ENCODE assay signal across 8 cellular contexts in genomic region chr7:66281678-66282593, GRCh38.
DNase-seq lines count a peak whose midpoint lies in the region; ATAC-seq and TF ChIP-seq lines count a peak whose summit lies in the region.

No MANE protein-coding gene starts in this region.

- TF ChIP-seq EP300 in sigmoid colon (IDR thresholded peaks at IDR 0.05): no peak

- H3K4me3 ChIP-seq in SK-N-MC (peak overlapping the region; percentile 15), sigmoid colon (no peak overlapping the region)

- H3K9me3 ChIP-seq in SK-N-MC (ENCODE audit: low read depth, low read length) (no peaks in the 10 kb centered on the region), sigmoid colon (no peaks in the 10 kb centered on the region)

- no peak overlapping the region for H3K4me3 Mint-ChIP-seq in activated CD4-positive, alpha-beta memory T cell treated with anti-CD3 and anti-CD28 coated beads for 36 hours

- H3K36me3 Mint-ChIP-seq in activated CD4-positive, alpha-beta memory T cell treated with anti-CD3 and anti-CD28 coated beads for 36 hours: no peaks in the 10 kb centered on the region

- TF ChIP-seq POLR2A in sigmoid colon (IDR thresholded peaks at IDR 0.05): no peak

- H3K27me3 ChIP-seq in foreskin keratinocyte (no peaks in the 10 kb centered on the region), sigmoid colon (no peaks in the 10 kb centered on the region)

- peaks cover 41% of the 10 kb centered on the region for H3K4me1 ChIP-seq in foreskin keratinocyte
- peaks cover 0 to 25% (median 19%) of the 10 kb centered on the region in 4 donors for H3K4me1 ChIP-seq in sigmoid colon

- no peak for TF ChIP-seq CTCF in foreskin keratinocyte (conservative IDR thresholded peaks at IDR 0.05)
- TF ChIP-seq CTCF in sigmoid colon (IDR thresholded peaks at IDR 0.05): no peak

- H3K9ac ChIP-seq in SK-N-MC (ENCODE audit: insufficient read length): peak overlapping the region; percentile 41

- POLR2A ChIA-PET in activated CD4-positive, alpha-beta memory T cell treated with anti-CD3 and anti-CD28 coated beads for 36 hours (lab: Charles Lee): no interaction called here

- WGBS in sigmoid colon, 2 donors: 66 to 77% methylated on average over 8 of the region's 8 CpGs

- ATAC-seq in foreskin keratinocyte: peak; percentile 70
- no peak for ATAC-seq in GM18909 (IDR thresholded peaks at IDR 0.05; ENCODE audit: poor library complexity, unreplicated experiment)
- ATAC-seq in GM18867 (IDR thresholded peaks at IDR 0.05; ENCODE audit: unreplicated experiment): no peak

- no peak overlapping the region for H3K27ac Mint-ChIP-seq in activated CD4-positive, alpha-beta memory T cell treated with anti-CD3 and anti-CD28 coated beads for 36 hours

- H3K27ac ChIP-seq in SK-N-MC: peak overlapping the region; percentile 86
- H3K27ac ChIP-seq in foreskin keratinocyte: peak overlapping the region; percentile 67
- H3K27ac ChIP-seq in sigmoid colon: peak overlapping the region; percentile 49 to 79 (median 66)

- H3K27me3 Mint-ChIP-seq in activated CD4-positive, alpha-beta memory T cell treated with anti-CD3 and anti-CD28 coated beads for 36 hours: no peaks in the 10 kb centered on the region

- DNase-seq in GM04503 (ENCODE audit: low read depth) (peak; percentile 99), SK-N-MC (ENCODE audit: low read depth, low spot score) (peak; percentile 62), foreskin keratinocyte (peak in 1 of 2 donors; percentile 74), sigmoid colon (peak; percentile 72), NCI-H1436 treated with DMSO at 0.1 percent for 48 hours (lab: John Stamatoyannopoulos, UW) (no peak)
- no peak for DNase-seq in activated CD4-positive, alpha-beta memory T cell treated with anti-CD3 and anti-CD28 coated beads for 36 hours

- intact Hi-C loops in sigmoid colon (cut with DNase I): loop anchor here (5.0 kb wide), 1 partner anchor 75 kb away; the partner anchor contains the start of gene TPST1
- intact Hi-C loops in activated CD4-positive, alpha-beta memory T cell treated with anti-CD3 and anti-CD28 coated beads for 36 hours (cut with micrococcal nuclease): no loop called here

- H3K36me3 ChIP-seq in SK-N-MC (ENCODE audit: insufficient read depth, low read length) (no peaks in the 10 kb centered on the region), sigmoid colon (no peaks in the 10 kb centered on the region)

- no peaks in the 10 kb centered on the region for H3K9me3 Mint-ChIP-seq in activated CD4-positive, alpha-beta memory T cell treated with anti-CD3 and anti-CD28 coated beads for 36 hours

- CTCF ChIA-PET in activated CD4-positive, alpha-beta memory T cell treated with anti-CD3 and anti-CD28 coated beads for 36 hours (lab: Charles Lee): no interaction called here

- no peaks in the 10 kb centered on the region for H3K4me1 Mint-ChIP-seq in activated CD4-positive, alpha-beta memory T cell treated with anti-CD3 and anti-CD28 coated beads for 36 hours (ENCODE audit: low read depth)

Comparison
In these comparisons a context has a peak if more than half of its experiments do, and no peak if none do; other contexts are left out.
1. DNase-seq: peak in GM04503 (single experiment), SK-N-MC (single experiment) and sigmoid colon (single experiment); none in activated CD4-positive, alpha-beta memory T cell treated with anti-CD3 and anti-CD28 coated beads for 36 hours (single experiment) and NCI-H1436 treated with DMSO at 0.1 percent for 48 hours (single experiment).
2. Peak in every context shown above with its lines, with median percentiles within 50 percentile points of each other: H3K27ac ChIP-seq.